In the genomic region with DNA sequence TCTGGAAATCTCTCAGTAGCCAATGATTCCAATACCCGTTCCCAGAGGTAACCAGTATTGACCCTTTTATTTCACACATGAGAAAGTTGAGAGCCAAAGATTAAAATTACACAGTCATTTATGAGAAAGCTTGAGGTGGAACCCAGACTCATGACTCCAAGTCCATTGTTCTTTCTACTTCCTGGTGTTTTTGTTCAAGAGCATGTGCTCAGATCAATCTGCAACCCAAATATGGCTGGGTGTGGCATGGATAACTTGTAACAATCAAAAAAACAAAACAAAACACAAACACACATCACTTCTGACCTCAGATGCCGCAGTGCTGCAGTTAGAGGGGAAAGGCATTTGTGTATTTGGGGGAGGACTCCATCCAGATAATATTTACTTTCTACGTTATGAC, we compare ENCODE assay signal across 29 cellular contexts.
"Had no signal": no experiment of that assay in that cellular context is flagged by ENCODE, and none has a peak within 500 bp of the region (broad histone marks: within the 10 kb centered on the region; RNA-seq: fewer than 3 reads in every experiment).

No MANE protein-coding gene starts in this region.

- ATAC-seq: left cardiac atrium; naive thymus-derived CD8-positive, alpha-beta T cell; pancreas; right cardiac atrium; stimulated activated naive CD8-positive, alpha-beta T cell treated with anti-CD3 and anti-CD28 coated beads, Interleukin-15, amount 100 ng/mL, for 72 hours; upper lobe of right lung had no signal

- H3K9me3 ChIP-seq: left ventricle myocardium inferior, pancreas, prostate gland, sigmoid colon, testis, tibial artery, upper lobe of right lung had no signal

- H3K4me1 ChIP-seq: prostate gland, sigmoid colon, testis, upper lobe of right lung had no signal

- H3K4me3 ChIP-seq: left ventricle myocardium inferior, lung, pancreas, prostate gland, sigmoid colon, testis, tibial artery, upper lobe of right lung had no signal

- H3K36me3 Mint-ChIP-seq: naive thymus-derived CD8-positive, alpha-beta T cell; stimulated activated memory B cell treated with anti-CD40 and anti-IgM and Interleukin-4, amounts not matched to agents 10 μg/mL and 1 μg/mL and 100 μg/mL, for 72 hours had no signal

- H3K4me3 Mint-ChIP-seq: naive thymus-derived CD8-positive, alpha-beta T cell; nephron; neural crest cell; stimulated activated memory B cell treated with anti-CD40 and anti-IgM and Interleukin-4, amounts not matched to agents 10 μg/mL and 1 μg/mL and 100 μg/mL, for 72 hours; stimulated activated naive CD8-positive, alpha-beta T cell treated with anti-CD3 and anti-CD28 coated beads, Interleukin-15, amount 100 ng/mL, for 72 hours had no signal

- DNase-seq: hippocampal formation; kidney glomerular epithelial cell; left cardiac atrium; left ventricle myocardium inferior; midbrain; naive thymus-derived CD8-positive, alpha-beta T cell; nucleus accumbens; pancreas; posterior cingulate gyrus; retina; right cardiac atrium; sigmoid colon; small intestine; stimulated activated CD4-positive, alpha-beta T cell treated with anti-CD3 and anti-CD28 coated beads, Interleukin-1b, Interleukin-23, amount 100 ng/mL, for 48 hours; stimulated activated CD4-positive, alpha-beta T cell treated with anti-CD3 and anti-CD28 coated beads, Interleukin-2, amount 100 ng/mL, for 48 hours; stimulated activated CD4-positive, alpha-beta T cell treated with anti-CD3 and anti-CD28 coated beads, Interleukin-4, amount 100 ng/mL, for 4 hours; stimulated activated CD8-positive, alpha-beta memory T cell treated with anti-CD3 and anti-CD28 coated beads, Interleukin-4, amount 100 ng/mL, for 48 hours; stimulated activated naive CD4-positive, alpha-beta T cell treated with Interleukin-2 at 50 U/mL for 16 hours; stimulated activated naive CD8-positive, alpha-beta T cell treated with anti-CD3 and anti-CD28 coated beads, Interleukin-15, amount 100 ng/mL, for 72 hours; substantia nigra; testis; tibial artery; trophoblast cell; upper lobe of right lung had no signal

- H3K9me3 Mint-ChIP-seq: naive thymus-derived CD8-positive, alpha-beta T cell; nephron; stimulated activated memory B cell treated with anti-CD40 and anti-IgM and Interleukin-4, amounts not matched to agents 10 μg/mL and 1 μg/mL and 100 μg/mL, for 72 hours; stimulated activated naive CD8-positive, alpha-beta T cell treated with anti-CD3 and anti-CD28 coated beads, Interleukin-15, amount 100 ng/mL, for 72 hours had no signal

- H3K27me3 ChIP-seq: pancreas, sigmoid colon, testis, tibial artery, upper lobe of right lung had no signal

- H3K36me3 ChIP-seq: left ventricle myocardium inferior, pancreas, prostate gland, sigmoid colon, tibial artery, upper lobe of right lung had no signal

- H3K27ac Mint-ChIP-seq: naive thymus-derived CD8-positive, alpha-beta T cell; nephron; stimulated activated memory B cell treated with anti-CD40 and anti-IgM and Interleukin-4, amounts not matched to agents 10 μg/mL and 1 μg/mL and 100 μg/mL, for 72 hours; stimulated activated naive CD8-positive, alpha-beta T cell treated with anti-CD3 and anti-CD28 coated beads, Interleukin-15, amount 100 ng/mL, for 72 hours had no signal

- H3K27me3 Mint-ChIP-seq: stimulated activated naive CD8-positive, alpha-beta T cell treated with anti-CD3 and anti-CD28 coated beads, Interleukin-15, amount 100 ng/mL, for 72 hours had no signal

- H3K4me1 Mint-ChIP-seq: naive thymus-derived CD8-positive, alpha-beta T cell; nephron; stimulated activated memory B cell treated with anti-CD40 and anti-IgM and Interleukin-4, amounts not matched to agents 10 μg/mL and 1 μg/mL and 100 μg/mL, for 72 hours; stimulated activated naive CD8-positive, alpha-beta T cell treated with anti-CD3 and anti-CD28 coated beads, Interleukin-15, amount 100 ng/mL, for 72 hours had no signal

- H3K27ac ChIP-seq: left ventricle myocardium inferior, pancreas, prostate gland, sigmoid colon, testis, tibial artery, upper lobe of right lung had no signal
